ENCODE assay signal across 8 cellular contexts in the genomic region with DNA sequence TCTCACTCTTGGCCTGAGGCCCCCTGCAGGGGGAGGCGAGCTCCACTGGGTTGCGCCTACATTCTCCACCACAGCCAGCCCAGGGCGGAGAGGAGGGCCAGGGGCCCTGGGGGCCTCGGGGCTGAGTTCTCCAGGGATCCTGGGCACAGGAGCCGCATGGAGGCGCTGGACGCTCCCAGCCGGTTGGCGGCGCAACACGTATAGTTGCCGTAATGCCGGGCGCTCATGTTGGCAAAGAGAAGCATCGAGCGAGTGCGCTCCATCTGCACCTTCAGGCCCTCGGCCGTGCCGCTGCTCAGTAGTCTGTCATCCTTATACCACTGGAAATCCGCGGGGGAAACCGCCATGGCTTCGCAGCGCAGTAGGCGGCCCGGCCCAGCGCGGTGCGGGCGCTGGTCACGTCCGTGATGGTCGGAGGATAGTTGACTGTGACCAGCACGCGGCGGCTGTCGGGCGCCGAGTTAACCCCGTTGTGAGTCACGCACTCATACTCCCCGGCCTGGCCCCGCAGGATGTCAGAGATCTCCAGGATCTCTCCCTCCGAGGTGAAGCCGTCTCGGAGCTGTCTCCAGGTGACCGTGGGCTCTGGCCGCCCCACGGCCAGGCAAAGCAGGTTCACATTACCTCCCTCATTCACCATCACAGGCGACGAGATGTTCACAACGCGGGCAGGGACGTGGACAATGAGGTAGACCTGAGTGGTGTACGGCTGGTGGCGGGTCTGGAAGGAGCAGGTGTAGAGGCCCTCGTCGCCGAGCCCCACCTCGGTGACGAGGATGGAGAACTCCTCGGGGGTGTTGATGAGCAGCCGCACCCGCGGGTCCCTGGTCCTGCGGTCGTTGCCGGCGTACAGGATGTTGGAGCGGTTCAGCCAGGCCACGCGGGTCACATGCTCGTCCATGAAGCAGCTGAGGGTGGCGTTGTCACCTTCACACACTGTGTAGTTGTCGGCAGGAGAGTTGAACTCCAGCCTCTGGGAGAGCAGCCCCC. TPM values are rescaled to one million over a fixed set of nuclear protein-coding genes. Genes with fewer than 3 reads are reported as not detected.
DNase-seq lines count a peak whose midpoint lies in the region; ATAC-seq and TF ChIP-seq lines count a peak whose summit lies in the region.
"Not testable (repeated sequence)": the region's sequence is repeated elsewhere in the genome, so short reads cannot be mapped to it uniquely, and the experiment has no call there.

No MANE protein-coding gene starts in this region.

- not testable (repeated sequence) for H3K4me1 ChIP-seq in RWPE2 (ENCODE audit: insufficient read depth, poor library complexity, severe bottlenecking)
- H3K4me1 ChIP-seq in right atrium auricular region, result peaks cover 0 to 16% of the 10 kb centered on the region in 2 donors

- H3K27me3 Mint-ChIP-seq in natural killer cell treated with Interleukin-12 subunit alpha and Interleukin-12 subunit beta and Interleukin-15 and Interleukin-18, amount 100 ng/mL, for 72 hours, result peaks cover 0 to 16% of the 10 kb centered on the region in 2 donors

- not testable (repeated sequence) for H3K36me3 ChIP-seq in RWPE2 (ENCODE audit: low read depth); right atrium auricular region

- H3K36me3 Mint-ChIP-seq in natural killer cell treated with Interleukin-12 subunit alpha and Interleukin-12 subunit beta and Interleukin-15 and Interleukin-18, amount 100 ng/mL, for 72 hours, result not testable (repeated sequence)

- peak overlapping the region; percentile 88 for H3K4me3 Mint-ChIP-seq in natural killer cell treated with Interleukin-12 subunit alpha and Interleukin-12 subunit beta and Interleukin-15 and Interleukin-18, amount 100 ng/mL, for 72 hours

- H3K4me3 ChIP-seq in RWPE2 (ENCODE audit: severe bottlenecking), result not testable (repeated sequence)
- H3K4me3 ChIP-seq in choroid plexus epithelial cell (ENCODE audit: low read depth, low read length), result peak overlapping the region; percentile 54
- H3K4me3 ChIP-seq in right atrium auricular region, result peak overlapping the region; percentile 24 to 56

- H3K27ac Mint-ChIP-seq in natural killer cell treated with Interleukin-12 subunit alpha and Interleukin-12 subunit beta and Interleukin-15 and Interleukin-18, amount 100 ng/mL, for 72 hours, result peak overlapping the region; percentile 68 to 86

- DNase-seq in AG08395 (ENCODE audit: low spot score) (peak; percentile 10), choroid plexus epithelial cell (ENCODE audit: low read depth) (peak; percentile 60), right atrium auricular region (ENCODE audit: low spot score) (peak; percentile 68)
- not testable (repeated sequence) for DNase-seq in RWPE2 (ENCODE audit: low spot score)
- DNase-seq in activated T-cell treated with anti-CD3 and anti-CD28 coated beads, Interleukin-2, amount 50 U/mL, for 48 hours, result peak; percentile 56 to 65
- DNase-seq in natural killer cell treated with Interleukin-12 subunit alpha and Interleukin-12 subunit beta and Interleukin-15 and Interleukin-18, amount 100 ng/mL, for 72 hours (ENCODE audit: low spot score), result peak; percentile 73
- DNase-seq in stimulated activated CD4-positive, alpha-beta T cell treated with anti-CD3 and anti-CD28 coated beads, TNF-alpha, amount 100 ng/mL, for 4 hours (ENCODE audit: low read depth in 3 of 3), result peak in 2 of 3 experiments; percentile 15 to 17

- H3K9me3 ChIP-seq in RWPE2 (ENCODE audit: severe bottlenecking); right atrium auricular region: not testable (repeated sequence)

- TF ChIP-seq CTCF in RWPE2 (IDR thresholded peaks at IDR 0.05; ENCODE audit: poor library complexity, severe bottlenecking) (peak; percentile 6), choroid plexus epithelial cell (conservative IDR thresholded peaks at IDR 0.05; ENCODE audit: low read depth, low read length) (peak; percentile 63), right atrium auricular region (IDR thresholded peaks at IDR 0.05) (peak; percentile 23 to 65)

- not testable (repeated sequence) for H3K27ac ChIP-seq in RWPE2 (ENCODE audit: poor library complexity, severe bottlenecking)
- H3K27ac ChIP-seq in right atrium auricular region, result peak overlapping the region in 1 of 2 donors; percentile 39

- H3K4me1 Mint-ChIP-seq in natural killer cell treated with Interleukin-12 subunit alpha and Interleukin-12 subunit beta and Interleukin-15 and Interleukin-18, amount 100 ng/mL, for 72 hours (ENCODE audit: low read depth in 2 of 2), result peaks cover 13 to 14% of the 10 kb centered on the region in 2 donors

- H3K27me3 ChIP-seq in RWPE2 (ENCODE audit: insufficient read depth, poor library complexity, severe bottlenecking); right atrium auricular region: not testable (repeated sequence)

- ATAC-seq in HG02759 (IDR thresholded peaks at IDR 0.05; ENCODE audit: unreplicated experiment) (peak; percentile 46), RWPE2 (ENCODE audit: low read depth) (peak; percentile 28; the same call in 1 of the 3 replicates)
- peak; percentile 76 to 84 for ATAC-seq in natural killer cell treated with Interleukin-12 subunit alpha and Interleukin-12 subunit beta and Interleukin-15 and Interleukin-18, amount 100 ng/mL, for 72 hours

- H3K9me3 Mint-ChIP-seq in natural killer cell treated with Interleukin-12 subunit alpha and Interleukin-12 subunit beta and Interleukin-15 and Interleukin-18, amount 100 ng/mL, for 72 hours, result not testable (repeated sequence)

RNA-seq across cellular contexts. Expression of a gene that starts 6.8 kb away (rescaled TPM):
- 10 to 100 TPM in 1 of 2 donors, 1 to 10 TPM in 1; 9.6 to 21.5 TPM for total RNA-seq in right atrium auricular region
- total RNA-seq in natural killer cell treated with Interleukin-12 subunit alpha and Interleukin-12 subunit beta and Interleukin-15 and Interleukin-18, amount 100 ng/mL, for 72 hours, result 10 to 100 TPM; 14.3 to 15.0 TPM

Comparison
In these comparisons a context has a peak if more than half of its experiments do, and no peak if none do; other contexts are left out.
1. ATAC-seq: peak in every context shown above with its lines; median percentile 80 in natural killer cell treated with Interleukin-12 subunit alpha and Interleukin-12 subunit beta and Interleukin-15 and Interleukin-18, amount 100 ng/mL, for 72 hours; 46 in HG02759; 28 in RWPE2.
2. CTCF ChIP-seq: peak in every context shown above with its lines; median percentile 63 in choroid plexus epithelial cell; 44 in right atrium auricular region; 6 in RWPE2.